In the genomic region with DNA sequence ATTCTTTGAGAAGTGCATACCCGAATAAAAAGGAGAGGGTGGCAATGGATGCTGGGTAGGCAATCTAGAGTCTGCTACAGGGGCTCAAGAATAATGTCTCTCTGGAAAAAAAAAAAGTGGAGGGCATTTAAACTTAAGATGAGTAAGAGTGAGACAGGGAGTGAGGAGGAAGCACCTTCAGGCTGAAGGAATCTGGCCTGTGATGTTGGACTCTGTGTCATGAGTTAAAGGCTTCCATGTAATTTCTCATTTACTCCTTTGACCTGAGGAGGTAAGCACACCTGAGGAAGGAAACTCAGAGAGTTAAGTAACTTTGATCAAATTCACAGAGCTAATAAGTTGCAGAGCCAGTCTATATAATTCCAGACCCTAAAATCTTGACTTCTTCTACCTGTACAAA, we compare ENCODE assay signal across 7 cellular contexts.
"Had no signal": no experiment of that assay in that cellular context is flagged by ENCODE, and none has a peak within 500 bp of the region (broad histone marks: within the 10 kb centered on the region; RNA-seq: fewer than 3 reads in every experiment).

No MANE protein-coding gene starts in this region.

- FAIRE-seq: HTR-8/SVneo, K562 had no signal

- H3K4me3 ChIP-seq: K562 had no signal

- ATAC-seq: K562 had no signal

- DNase-seq: GOT3, H7, HCEC 1CT, IMR-90, KG1 had no signal
